Comparison of ENCODE assay signal across 1 cellular context in the genomic region with DNA sequence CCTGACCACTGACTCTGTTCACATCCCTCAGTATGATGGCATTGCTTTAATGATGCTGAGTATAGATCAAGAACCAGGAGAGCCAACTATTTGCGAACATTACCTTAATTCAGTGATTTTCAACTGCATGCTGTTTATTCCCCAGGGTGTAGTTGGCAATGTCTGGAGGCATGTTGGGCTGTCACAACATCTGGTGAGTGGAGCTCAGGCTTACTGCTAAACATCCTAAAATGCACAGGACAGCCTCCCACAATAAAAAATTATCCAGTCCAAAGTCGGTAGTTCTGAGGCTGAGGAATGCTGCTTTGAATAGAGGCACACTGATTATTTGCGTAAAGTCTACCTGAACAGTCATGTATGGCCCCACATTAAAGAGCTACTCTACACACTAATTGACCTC.
TF ChIP-seq lines count a peak whose summit lies in the region.

No MANE protein-coding gene starts in this region.

TF ChIP-seq in GM23338, 12 proteins besides CTCF, POLR2A, EP300 and RAD21 (continued from another document):
- TF ChIP-seq, protein P1, sequence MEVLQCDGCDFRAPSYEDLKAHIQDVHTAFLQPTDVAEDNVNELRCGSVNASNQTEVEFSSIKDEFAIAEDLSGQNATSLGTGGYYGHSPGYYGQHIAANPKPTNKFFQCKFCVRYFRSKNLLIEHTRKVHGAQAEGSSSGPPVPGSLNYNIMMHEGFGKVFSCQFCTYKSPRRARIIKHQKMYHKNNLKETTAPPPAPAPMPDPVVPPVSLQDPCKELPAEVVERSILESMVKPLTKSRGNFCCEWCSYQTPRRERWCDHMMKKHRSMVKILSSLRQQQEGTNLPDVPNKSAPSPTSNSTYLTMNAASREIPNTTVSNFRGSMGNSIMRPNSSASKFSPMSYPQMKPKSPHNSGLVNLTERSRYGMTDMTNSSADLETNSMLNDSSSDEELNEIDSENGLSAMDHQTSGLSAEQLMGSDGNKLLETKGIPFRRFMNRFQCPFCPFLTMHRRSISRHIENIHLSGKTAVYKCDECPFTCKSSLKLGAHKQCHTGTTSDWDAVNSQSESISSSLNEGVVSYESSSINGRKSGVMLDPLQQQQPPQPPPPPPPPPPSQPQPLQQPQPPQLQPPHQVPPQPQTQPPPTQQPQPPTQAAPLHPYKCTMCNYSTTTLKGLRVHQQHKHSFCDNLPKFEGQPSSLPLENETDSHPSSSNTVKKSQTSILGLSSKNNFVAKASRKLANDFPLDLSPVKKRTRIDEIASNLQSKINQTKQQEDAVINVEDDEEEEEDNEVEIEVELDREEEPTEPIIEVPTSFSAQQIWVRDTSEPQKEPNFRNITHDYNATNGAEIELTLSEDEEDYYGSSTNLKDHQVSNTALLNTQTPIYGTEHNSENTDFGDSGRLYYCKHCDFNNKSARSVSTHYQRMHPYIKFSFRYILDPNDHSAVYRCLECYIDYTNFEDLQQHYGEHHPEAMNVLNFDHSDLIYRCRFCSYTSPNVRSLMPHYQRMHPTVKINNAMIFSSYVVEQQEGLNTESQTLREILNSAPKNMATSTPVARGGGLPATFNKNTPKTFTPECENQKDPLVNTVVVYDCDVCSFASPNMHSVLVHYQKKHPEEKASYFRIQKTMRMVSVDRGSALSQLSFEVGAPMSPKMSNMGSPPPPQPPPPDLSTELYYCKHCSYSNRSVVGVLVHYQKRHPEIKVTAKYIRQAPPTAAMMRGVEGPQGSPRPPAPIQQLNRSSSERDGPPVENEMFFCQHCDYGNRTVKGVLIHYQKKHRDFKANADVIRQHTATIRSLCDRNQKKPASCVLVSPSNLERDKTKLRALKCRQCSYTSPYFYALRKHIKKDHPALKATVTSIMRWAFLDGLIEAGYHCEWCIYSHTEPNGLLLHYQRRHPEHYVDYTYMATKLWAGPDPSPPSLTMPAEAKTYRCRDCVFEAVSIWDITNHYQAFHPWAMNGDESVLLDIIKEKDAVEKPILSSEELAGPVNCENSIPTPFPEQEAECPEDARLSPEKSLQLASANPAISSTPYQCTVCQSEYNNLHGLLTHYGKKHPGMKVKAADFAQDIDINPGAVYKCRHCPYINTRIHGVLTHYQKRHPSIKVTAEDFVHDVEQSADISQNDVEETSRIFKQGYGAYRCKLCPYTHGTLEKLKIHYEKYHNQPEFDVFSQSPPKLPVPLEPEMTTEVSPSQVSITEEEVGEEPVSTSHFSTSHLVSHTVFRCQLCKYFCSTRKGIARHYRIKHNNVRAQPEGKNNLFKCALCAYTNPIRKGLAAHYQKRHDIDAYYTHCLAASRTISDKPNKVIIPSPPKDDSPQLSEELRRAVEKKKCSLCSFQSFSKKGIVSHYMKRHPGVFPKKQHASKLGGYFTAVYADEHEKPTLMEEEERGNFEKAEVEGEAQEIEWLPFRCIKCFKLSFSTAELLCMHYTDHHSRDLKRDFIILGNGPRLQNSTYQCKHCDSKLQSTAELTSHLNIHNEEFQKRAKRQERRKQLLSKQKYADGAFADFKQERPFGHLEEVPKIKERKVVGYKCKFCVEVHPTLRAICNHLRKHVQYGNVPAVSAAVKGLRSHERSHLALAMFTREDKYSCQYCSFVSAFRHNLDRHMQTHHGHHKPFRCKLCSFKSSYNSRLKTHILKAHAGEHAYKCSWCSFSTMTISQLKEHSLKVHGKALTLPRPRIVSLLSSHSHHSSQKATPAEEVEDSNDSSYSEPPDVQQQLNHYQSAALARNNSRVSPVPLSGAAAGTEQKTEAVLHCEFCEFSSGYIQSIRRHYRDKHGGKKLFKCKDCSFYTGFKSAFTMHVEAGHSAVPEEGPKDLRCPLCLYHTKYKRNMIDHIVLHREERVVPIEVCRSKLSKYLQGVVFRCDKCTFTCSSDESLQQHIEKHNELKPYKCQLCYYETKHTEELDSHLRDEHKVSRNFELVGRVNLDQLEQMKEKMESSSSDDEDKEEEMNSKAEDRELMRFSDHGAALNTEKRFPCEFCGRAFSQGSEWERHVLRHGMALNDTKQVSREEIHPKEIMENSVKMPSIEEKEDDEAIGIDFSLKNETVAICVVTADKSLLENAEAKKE (CRISPR knock-in tag; IDR thresholded peaks at IDR 0.05) = no peak
- TF ChIP-seq STAT1 (IDR thresholded peaks at IDR 0.05; ENCODE audit: unreplicated experiment) (no peak), POLR2AphosphoS5 (IDR thresholded peaks at IDR 0.05; ENCODE audit: low read depth) (no peak), JUNB (IDR thresholded peaks at IDR 0.05; ENCODE audit: unreplicated experiment) (no peak), CREB1 (CRISPR knock-in tag; IDR thresholded peaks at IDR 0.05; ENCODE audit: low read depth) (no peak), EZH2 (IDR thresholded peaks at IDR 0.05; ENCODE audit: low read depth, unreplicated experiment) (no peak)
- TF ChIP-seq, protein P2, sequence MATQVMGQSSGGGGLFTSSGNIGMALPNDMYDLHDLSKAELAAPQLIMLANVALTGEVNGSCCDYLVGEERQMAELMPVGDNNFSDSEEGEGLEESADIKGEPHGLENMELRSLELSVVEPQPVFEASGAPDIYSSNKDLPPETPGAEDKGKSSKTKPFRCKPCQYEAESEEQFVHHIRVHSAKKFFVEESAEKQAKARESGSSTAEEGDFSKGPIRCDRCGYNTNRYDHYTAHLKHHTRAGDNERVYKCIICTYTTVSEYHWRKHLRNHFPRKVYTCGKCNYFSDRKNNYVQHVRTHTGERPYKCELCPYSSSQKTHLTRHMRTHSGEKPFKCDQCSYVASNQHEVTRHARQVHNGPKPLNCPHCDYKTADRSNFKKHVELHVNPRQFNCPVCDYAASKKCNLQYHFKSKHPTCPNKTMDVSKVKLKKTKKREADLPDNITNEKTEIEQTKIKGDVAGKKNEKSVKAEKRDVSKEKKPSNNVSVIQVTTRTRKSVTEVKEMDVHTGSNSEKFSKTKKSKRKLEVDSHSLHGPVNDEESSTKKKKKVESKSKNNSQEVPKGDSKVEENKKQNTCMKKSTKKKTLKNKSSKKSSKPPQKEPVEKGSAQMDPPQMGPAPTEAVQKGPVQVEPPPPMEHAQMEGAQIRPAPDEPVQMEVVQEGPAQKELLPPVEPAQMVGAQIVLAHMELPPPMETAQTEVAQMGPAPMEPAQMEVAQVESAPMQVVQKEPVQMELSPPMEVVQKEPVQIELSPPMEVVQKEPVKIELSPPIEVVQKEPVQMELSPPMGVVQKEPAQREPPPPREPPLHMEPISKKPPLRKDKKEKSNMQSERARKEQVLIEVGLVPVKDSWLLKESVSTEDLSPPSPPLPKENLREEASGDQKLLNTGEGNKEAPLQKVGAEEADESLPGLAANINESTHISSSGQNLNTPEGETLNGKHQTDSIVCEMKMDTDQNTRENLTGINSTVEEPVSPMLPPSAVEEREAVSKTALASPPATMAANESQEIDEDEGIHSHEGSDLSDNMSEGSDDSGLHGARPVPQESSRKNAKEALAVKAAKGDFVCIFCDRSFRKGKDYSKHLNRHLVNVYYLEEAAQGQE (IDR thresholded peaks at IDR 0.05; ENCODE audit: unreplicated experiment) = no peak
- TF ChIP-seq, protein P3, sequence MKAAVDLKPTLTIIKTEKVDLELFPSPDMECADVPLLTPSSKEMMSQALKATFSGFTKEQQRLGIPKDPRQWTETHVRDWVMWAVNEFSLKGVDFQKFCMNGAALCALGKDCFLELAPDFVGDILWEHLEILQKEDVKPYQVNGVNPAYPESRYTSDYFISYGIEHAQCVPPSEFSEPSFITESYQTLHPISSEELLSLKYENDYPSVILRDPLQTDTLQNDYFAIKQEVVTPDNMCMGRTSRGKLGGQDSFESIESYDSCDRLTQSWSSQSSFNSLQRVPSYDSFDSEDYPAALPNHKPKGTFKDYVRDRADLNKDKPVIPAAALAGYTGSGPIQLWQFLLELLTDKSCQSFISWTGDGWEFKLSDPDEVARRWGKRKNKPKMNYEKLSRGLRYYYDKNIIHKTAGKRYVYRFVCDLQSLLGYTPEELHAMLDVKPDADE (IDR thresholded peaks at IDR 0.05) = no peak
